8 cellular contexts compared by ENCODE assay signal in the genomic region with DNA sequence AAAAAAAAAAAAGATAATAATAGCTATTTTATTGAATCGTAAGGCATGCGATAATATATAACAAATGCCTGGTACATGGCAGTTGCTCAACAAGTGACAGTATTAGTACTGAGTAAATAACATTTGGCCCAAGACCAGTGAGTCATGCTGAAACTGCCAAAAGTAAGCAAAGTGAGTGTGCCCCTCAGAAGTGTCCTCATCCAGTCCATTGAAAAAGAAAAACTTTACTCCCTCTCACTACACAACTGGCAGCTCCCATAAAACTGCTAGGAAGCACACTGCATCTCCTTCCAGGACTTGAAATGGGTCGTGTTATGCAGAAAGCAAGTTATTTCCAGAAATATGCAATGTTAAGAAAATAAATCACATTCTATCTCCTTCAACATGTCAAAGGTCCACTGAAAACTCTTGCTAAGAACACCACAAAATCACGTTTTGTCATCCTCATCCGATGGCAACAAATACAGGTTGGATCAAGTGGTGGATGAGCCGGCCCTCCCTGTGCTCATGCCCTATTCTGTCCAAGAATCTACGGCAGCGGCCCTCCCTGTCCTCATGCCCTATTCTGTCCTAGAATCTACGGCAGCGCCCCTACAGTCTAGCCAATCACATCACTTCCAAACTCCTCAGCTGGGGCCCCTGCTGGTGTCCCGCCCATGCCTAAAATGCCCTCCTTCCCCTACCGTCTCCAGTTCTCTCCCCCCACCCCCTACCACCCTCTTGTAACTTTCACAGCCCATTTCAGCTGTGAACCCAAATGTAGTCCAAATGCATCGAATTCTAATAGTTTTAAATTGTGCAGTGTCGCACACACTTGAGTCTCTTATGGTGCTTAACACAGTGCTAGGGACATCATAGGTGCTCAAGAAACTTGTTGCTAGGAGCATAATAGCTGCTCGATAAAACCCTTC. TPM values are rescaled to one million over a fixed set of nuclear protein-coding genes. Genes with fewer than 3 reads are reported as not detected.
DNase-seq lines count a peak whose midpoint lies in the region; ATAC-seq lines count a peak whose summit lies in the region.

No MANE protein-coding gene starts in this region.

- H3K4me1 ChIP-seq in HAP-1, result peaks cover 9% of the 10 kb centered on the region
- peaks cover 15% of the 10 kb centered on the region for H3K4me1 ChIP-seq in adipocyte (ENCODE audit: control insufficient read depth, insufficient read depth, low read length)
- no peaks in the 10 kb centered on the region for H3K4me1 ChIP-seq in aorta (ENCODE audit: control insufficient read depth in 1 of 2, insufficient read depth in 2 of 2, low read length in 2 of 2)

- WGBS in aorta, 2 donors, result 56 to 64% methylated on average over 15 of the region's 15 CpGs

- DNase-seq in 8988T (peak; percentile 63), HAP-1 (ENCODE audit: low spot score in 2 of 2) (peak; percentile 45 to 69), adipocyte (ENCODE audit: low read depth) (peak; percentile 32), kidney glomerular epithelial cell (lab: John Stamatoyannopoulos, UW) (peak; percentile 4), aorta (no peak), DMS79 (lab: John Stamatoyannopoulos, UW) (no peak)
- no peak for DNase-seq in activated CD8-positive, alpha-beta memory T cell treated with anti-CD3 and anti-CD28 coated beads for 24 hours

- H3K9ac ChIP-seq in adipocyte (ENCODE audit: low read length), result no peak overlapping the region

- H3K4me3 ChIP-seq in HAP-1 (peak overlapping the region; percentile 71; the same call in 1 of the 2 replicates), adipocyte (ENCODE audit: low read length) (peak overlapping the region; percentile 3), aorta (ENCODE audit: low read length in 2 of 2) (no peak overlapping the region)

- no peak overlapping the region for H3K27ac ChIP-seq in aorta (ENCODE audit: low read depth in 1 of 2, low read length in 2 of 2)

- intact Hi-C loops in aorta (cut with DNase I), result loop anchor here in 1 of 2 donors (10.0 kb wide), 2 partner anchors 560 to 1540 kb away; no protein-coding TSS in a partner anchor

- in situ Hi-C loops in HAP-1 (cut with MboI; ENCODE audit: low sequenced_read_pairs), result loop anchor here (10.0 kb wide), 1 partner anchor 370 kb away; the partner anchor contains the start of gene ERCC6L2

- no peaks in the 10 kb centered on the region for H3K27me3 ChIP-seq in HAP-1 (ENCODE audit: low read depth)
- no peaks in the 10 kb centered on the region for H3K27me3 ChIP-seq in adipocyte (replicated peaks; ENCODE audit: control insufficient read depth, insufficient read depth, low read length)
- H3K27me3 ChIP-seq in aorta (ENCODE audit: control insufficient read depth in 1 of 2, insufficient read depth in 2 of 2, low read length in 1 of 2), result no peaks in the 10 kb centered on the region

- H3K36me3 ChIP-seq in HAP-1 (replicated peaks), result 0 out of 2 replicates have a peak, but pooled peaks cover 3% of the 10 kb centered on the region
- no peaks in the 10 kb centered on the region for H3K36me3 ChIP-seq in adipocyte (ENCODE audit: control insufficient read depth, insufficient read depth, low read length, severe bottlenecking)
- H3K36me3 ChIP-seq in aorta (ENCODE audit: control insufficient read depth in 1 of 2, insufficient read depth in 2 of 2, low read length in 1 of 2), result no peaks in the 10 kb centered on the region

- ATAC-seq in aorta (ENCODE audit: low FRiP score) (no peak), esophagus mucosa (no peak)

- H3K9me3 ChIP-seq in HAP-1 (no peaks in the 10 kb centered on the region), adipocyte (ENCODE audit: control insufficient read depth, low read length) (no peaks in the 10 kb centered on the region), aorta (ENCODE audit: control insufficient read depth, low read length) (no peaks in the 10 kb centered on the region)

RNA-seq across cellular contexts. Expression of gene PTCH1, which starts 12.5 kb away (rescaled TPM):
- total RNA-seq in aorta (10 to 100 TPM in 1 of 2 donors, 1 to 10 TPM in 1; 9.0 to 36.0 TPM), esophagus mucosa (3.9 TPM)
- polyA plus RNA-seq in aorta, result 10 to 100 TPM in 1 of 2 donors, 1 to 10 TPM in 1; 5.1 to 11.0 TPM

Comparison
In these comparisons a context has a peak if more than half of its experiments do, and no peak if none do; other contexts are left out.
1. DNase-seq: peak in 8988T (single experiment), HAP-1 (2 of 2), adipocyte (single experiment) and kidney glomerular epithelial cell (single experiment); none in activated CD8-positive, alpha-beta memory T cell treated with anti-CD3 and anti-CD28 coated beads for 24 hours (single experiment), aorta (0 of 2) and DMS79 (single experiment).
2. H3K4me3 ChIP-seq: peak in HAP-1 (single experiment) and adipocyte (single experiment); none in aorta (0 of 2).